1 cellular context compared by ENCODE assay signal in genomic region chr1:245166471-245166885, GRCh38.
TF ChIP-seq lines count a peak whose summit lies in the region.

No MANE protein-coding gene starts in this region.

TF ChIP-seq in A549, 52 proteins besides CTCF, POLR2A, EP300 and RAD21:
- TF ChIP-seq ATOH8 (CRISPR knock-in tag; IDR thresholded peaks at IDR 0.05; ENCODE audit: low read depth) (no peak), FOXS1 (CRISPR knock-in tag; IDR thresholded peaks at IDR 0.05) (no peak)
